26 cellular contexts compared by ENCODE assay signal in genomic region chr12:28012333-28012918, GRCh38. TPM values are rescaled to one million over a fixed set of nuclear protein-coding genes. Genes with fewer than 3 reads are reported as not detected.
"Had no signal": no experiment of that assay in that cellular context is flagged by ENCODE, and none has a peak within 500 bp of the region (broad histone marks: within the 10 kb centered on the region; RNA-seq: fewer than 3 reads in every experiment).

No MANE protein-coding gene starts in this region.

- H3K9me3 Mint-ChIP-seq: nephron; stimulated activated naive B cell treated with anti-CD40 and anti-IgM and Interleukin-4, amounts not matched to agents 10 μg/mL and 1 μg/mL and 100 μg/mL, for 72 hours had no signal

- FAIRE-seq: urothelium cell line had no signal

- DNase-seq: heart left ventricle; islet precursor cell; left ventricle myocardium inferior; mesendoderm; naive thymus-derived CD4-positive, alpha-beta T cell; ovary; stimulated activated CD4-positive, alpha-beta T cell treated with anti-CD3 and anti-CD28 coated beads, Interleukin-12 subunit alpha, Interleukin-12 subunit beta, amount 100 ng/mL, for 4 hours; stimulated activated CD4-positive, alpha-beta T cell treated with anti-CD3 and anti-CD28 coated beads, Interleukin-15, amount 100 ng/mL, for 24 hours; stimulated activated CD4-positive, alpha-beta T cell treated with anti-CD3 and anti-CD28 coated beads, Interleukin-2, amount 100 ng/mL, for 24 hours; stimulated activated CD4-positive, alpha-beta T cell treated with anti-CD3 and anti-CD28 coated beads, Interleukin-4, amount 100 ng/mL, for 1 hour; stimulated activated naive B cell treated with anti-CD40 and anti-IgM and Interleukin-4, amounts not matched to agents 10 μg/mL and 1 μg/mL and 100 μg/mL, for 72 hours; stimulated activated naive CD8-positive, alpha-beta T cell treated with anti-CD3 and anti-CD28 coated beads, Interleukin-15, Interleukin-2, amounts not matched to agents 100 U/mL and 50 U/mL, for 24 hours; stomach; testis; thyroid gland; transverse colon; upper lobe of left lung had no signal

- H3K36me3 Mint-ChIP-seq: mesothelial cell of epicardium; stimulated activated naive B cell treated with anti-CD40 and anti-IgM and Interleukin-4, amounts not matched to agents 10 μg/mL and 1 μg/mL and 100 μg/mL, for 72 hours had no signal

- H3K27me3 ChIP-seq: heart left ventricle, ovary, right atrium auricular region, stomach, testis, thyroid gland, transverse colon, upper lobe of left lung had no signal

- H3K27ac ChIP-seq: heart left ventricle, left ventricle myocardium inferior, ovary, right atrium auricular region, skin epidermis, stomach, testis, thyroid gland, transverse colon, upper lobe of left lung had no signal

- H3K4me1 Mint-ChIP-seq: mesothelial cell of epicardium; naive thymus-derived CD4-positive, alpha-beta T cell; nephron; stimulated activated naive B cell treated with anti-CD40 and anti-IgM and Interleukin-4, amounts not matched to agents 10 μg/mL and 1 μg/mL and 100 μg/mL, for 72 hours had no signal

- H3K4me3 ChIP-seq: heart left ventricle, left ventricle myocardium inferior, lung, ovary, right atrium auricular region, skin epidermis, stomach, testis, thyroid gland, transverse colon, upper lobe of left lung had no signal

- H3K36me3 ChIP-seq: heart left ventricle, left ventricle myocardium inferior, ovary, right atrium auricular region, stomach, thyroid gland, transverse colon, upper lobe of left lung had no signal

- H3K4me1 ChIP-seq: heart left ventricle, left ventricle myocardium inferior, right atrium auricular region, stomach, testis, thyroid gland, transverse colon, upper lobe of left lung had no signal

- ATAC-seq: heart left ventricle; naive thymus-derived CD4-positive, alpha-beta T cell; sciatic nerve; stimulated activated naive B cell treated with anti-CD40 and anti-IgM and Interleukin-4, amounts not matched to agents 10 μg/mL and 1 μg/mL and 100 μg/mL, for 72 hours; stimulated activated naive CD8-positive, alpha-beta T cell treated with anti-CD3 and anti-CD28 coated beads, Interleukin-15, Interleukin-2, amounts not matched to agents 100 U/mL and 50 U/mL, for 24 hours had no signal

- H3K9me3 ChIP-seq: heart left ventricle, left ventricle myocardium inferior, ovary, right atrium auricular region, stomach, testis, thyroid gland, transverse colon, upper lobe of left lung had no signal

- H3K27ac Mint-ChIP-seq: mesothelial cell of epicardium; naive thymus-derived CD4-positive, alpha-beta T cell; nephron; progenitor cell of endocrine pancreas; stimulated activated naive B cell treated with anti-CD40 and anti-IgM and Interleukin-4, amounts not matched to agents 10 μg/mL and 1 μg/mL and 100 μg/mL, for 72 hours had no signal

- H3K4me3 Mint-ChIP-seq: mesothelial cell of epicardium; naive thymus-derived CD4-positive, alpha-beta T cell; nephron; stimulated activated naive B cell treated with anti-CD40 and anti-IgM and Interleukin-4, amounts not matched to agents 10 μg/mL and 1 μg/mL and 100 μg/mL, for 72 hours had no signal

RNA-seq across cellular contexts. Expression of gene PTHLH, which starts 39.9 kb away (rescaled TPM):
- total RNA-seq: mononuclear cell; naive thymus-derived CD4-positive, alpha-beta T cell had no signal
- polyA plus RNA-seq: naive thymus-derived CD4-positive, alpha-beta T cell had no signal
